ENCODE assay signal across 1 cellular context in genomic region chr11:23973244-23973643, GRCh38.
TF ChIP-seq lines count a peak whose summit lies in the region.

No MANE protein-coding gene starts in this region.

TF ChIP-seq in IMR-90, 13 proteins besides CTCF, POLR2A, EP300 and RAD21:
- TF ChIP-seq RCOR1 (IDR thresholded peaks at IDR 0.05; ENCODE audit: insufficient replicate concordance, low read length) (no peak), MAZ (IDR thresholded peaks at IDR 0.05; ENCODE audit: borderline replicate concordance, low read depth, low read length) (no peak), RFX5 (IDR thresholded peaks at IDR 0.05; ENCODE audit: low read depth, low read length) (no peak), MXI1 (IDR thresholded peaks at IDR 0.05; ENCODE audit: borderline replicate concordance, low read depth, low read length) (no peak), BHLHE40 (IDR thresholded peaks at IDR 0.05; ENCODE audit: low read depth, low read length) (no peak), CEBPB (IDR thresholded peaks at IDR 0.05; ENCODE audit: low read depth, low read length) (no peak), NFE2L2 (IDR thresholded peaks at IDR 0.05; ENCODE audit: low read depth, low read length) (no peak), MAFK (IDR thresholded peaks at IDR 0.05; ENCODE audit: low read depth, low read length) (no peak), ELK1 (IDR thresholded peaks at IDR 0.05; ENCODE audit: borderline replicate concordance, low read depth, low read length) (no peak), CHD1 (IDR thresholded peaks at IDR 0.05; ENCODE audit: low read depth, low read length) (no peak), USF2 (IDR thresholded peaks at IDR 0.05; ENCODE audit: low read depth, low read length) (no peak)
